1 cellular context compared by ENCODE assay signal in genomic region chr21:45475004-45475685, GRCh38.
TF ChIP-seq lines count a peak whose summit lies in the region.

No MANE protein-coding gene starts in this region.

TF ChIP-seq in H1, 55 proteins besides CTCF, POLR2A, EP300 and RAD21 (continued from another document):
- TF ChIP-seq, protein P1, sequence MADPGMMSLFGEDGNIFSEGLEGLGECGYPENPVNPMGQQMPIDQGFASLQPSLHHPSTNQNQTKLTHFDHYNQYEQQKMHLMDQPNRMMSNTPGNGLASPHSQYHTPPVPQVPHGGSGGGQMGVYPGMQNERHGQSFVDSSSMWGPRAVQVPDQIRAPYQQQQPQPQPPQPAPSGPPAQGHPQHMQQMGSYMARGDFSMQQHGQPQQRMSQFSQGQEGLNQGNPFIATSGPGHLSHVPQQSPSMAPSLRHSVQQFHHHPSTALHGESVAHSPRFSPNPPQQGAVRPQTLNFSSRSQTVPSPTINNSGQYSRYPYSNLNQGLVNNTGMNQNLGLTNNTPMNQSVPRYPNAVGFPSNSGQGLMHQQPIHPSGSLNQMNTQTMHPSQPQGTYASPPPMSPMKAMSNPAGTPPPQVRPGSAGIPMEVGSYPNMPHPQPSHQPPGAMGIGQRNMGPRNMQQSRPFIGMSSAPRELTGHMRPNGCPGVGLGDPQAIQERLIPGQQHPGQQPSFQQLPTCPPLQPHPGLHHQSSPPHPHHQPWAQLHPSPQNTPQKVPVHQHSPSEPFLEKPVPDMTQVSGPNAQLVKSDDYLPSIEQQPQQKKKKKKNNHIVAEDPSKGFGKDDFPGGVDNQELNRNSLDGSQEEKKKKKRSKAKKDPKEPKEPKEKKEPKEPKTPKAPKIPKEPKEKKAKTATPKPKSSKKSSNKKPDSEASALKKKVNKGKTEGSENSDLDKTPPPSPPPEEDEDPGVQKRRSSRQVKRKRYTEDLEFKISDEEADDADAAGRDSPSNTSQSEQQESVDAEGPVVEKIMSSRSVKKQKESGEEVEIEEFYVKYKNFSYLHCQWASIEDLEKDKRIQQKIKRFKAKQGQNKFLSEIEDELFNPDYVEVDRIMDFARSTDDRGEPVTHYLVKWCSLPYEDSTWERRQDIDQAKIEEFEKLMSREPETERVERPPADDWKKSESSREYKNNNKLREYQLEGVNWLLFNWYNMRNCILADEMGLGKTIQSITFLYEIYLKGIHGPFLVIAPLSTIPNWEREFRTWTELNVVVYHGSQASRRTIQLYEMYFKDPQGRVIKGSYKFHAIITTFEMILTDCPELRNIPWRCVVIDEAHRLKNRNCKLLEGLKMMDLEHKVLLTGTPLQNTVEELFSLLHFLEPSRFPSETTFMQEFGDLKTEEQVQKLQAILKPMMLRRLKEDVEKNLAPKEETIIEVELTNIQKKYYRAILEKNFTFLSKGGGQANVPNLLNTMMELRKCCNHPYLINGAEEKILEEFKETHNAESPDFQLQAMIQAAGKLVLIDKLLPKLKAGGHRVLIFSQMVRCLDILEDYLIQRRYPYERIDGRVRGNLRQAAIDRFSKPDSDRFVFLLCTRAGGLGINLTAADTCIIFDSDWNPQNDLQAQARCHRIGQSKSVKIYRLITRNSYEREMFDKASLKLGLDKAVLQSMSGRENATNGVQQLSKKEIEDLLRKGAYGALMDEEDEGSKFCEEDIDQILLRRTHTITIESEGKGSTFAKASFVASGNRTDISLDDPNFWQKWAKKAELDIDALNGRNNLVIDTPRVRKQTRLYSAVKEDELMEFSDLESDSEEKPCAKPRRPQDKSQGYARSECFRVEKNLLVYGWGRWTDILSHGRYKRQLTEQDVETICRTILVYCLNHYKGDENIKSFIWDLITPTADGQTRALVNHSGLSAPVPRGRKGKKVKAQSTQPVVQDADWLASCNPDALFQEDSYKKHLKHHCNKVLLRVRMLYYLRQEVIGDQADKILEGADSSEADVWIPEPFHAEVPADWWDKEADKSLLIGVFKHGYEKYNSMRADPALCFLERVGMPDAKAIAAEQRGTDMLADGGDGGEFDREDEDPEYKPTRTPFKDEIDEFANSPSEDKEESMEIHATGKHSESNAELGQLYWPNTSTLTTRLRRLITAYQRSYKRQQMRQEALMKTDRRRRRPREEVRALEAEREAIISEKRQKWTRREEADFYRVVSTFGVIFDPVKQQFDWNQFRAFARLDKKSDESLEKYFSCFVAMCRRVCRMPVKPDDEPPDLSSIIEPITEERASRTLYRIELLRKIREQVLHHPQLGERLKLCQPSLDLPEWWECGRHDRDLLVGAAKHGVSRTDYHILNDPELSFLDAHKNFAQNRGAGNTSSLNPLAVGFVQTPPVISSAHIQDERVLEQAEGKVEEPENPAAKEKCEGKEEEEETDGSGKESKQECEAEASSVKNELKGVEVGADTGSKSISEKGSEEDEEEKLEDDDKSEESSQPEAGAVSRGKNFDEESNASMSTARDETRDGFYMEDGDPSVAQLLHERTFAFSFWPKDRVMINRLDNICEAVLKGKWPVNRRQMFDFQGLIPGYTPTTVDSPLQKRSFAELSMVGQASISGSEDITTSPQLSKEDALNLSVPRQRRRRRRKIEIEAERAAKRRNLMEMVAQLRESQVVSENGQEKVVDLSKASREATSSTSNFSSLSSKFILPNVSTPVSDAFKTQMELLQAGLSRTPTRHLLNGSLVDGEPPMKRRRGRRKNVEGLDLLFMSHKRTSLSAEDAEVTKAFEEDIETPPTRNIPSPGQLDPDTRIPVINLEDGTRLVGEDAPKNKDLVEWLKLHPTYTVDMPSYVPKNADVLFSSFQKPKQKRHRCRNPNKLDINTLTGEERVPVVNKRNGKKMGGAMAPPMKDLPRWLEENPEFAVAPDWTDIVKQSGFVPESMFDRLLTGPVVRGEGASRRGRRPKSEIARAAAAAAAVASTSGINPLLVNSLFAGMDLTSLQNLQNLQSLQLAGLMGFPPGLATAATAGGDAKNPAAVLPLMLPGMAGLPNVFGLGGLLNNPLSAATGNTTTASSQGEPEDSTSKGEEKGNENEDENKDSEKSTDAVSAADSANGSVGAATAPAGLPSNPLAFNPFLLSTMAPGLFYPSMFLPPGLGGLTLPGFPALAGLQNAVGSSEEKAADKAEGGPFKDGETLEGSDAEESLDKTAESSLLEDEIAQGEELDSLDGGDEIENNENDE (IDR thresholded peaks at IDR 0.05; ENCODE audit: insufficient replicate concordance, low read length): no peak
- TF ChIP-seq EZH2 (IDR thresholded peaks at IDR 0.05; ENCODE audit: low read depth, low read length, severe bottlenecking): no peak
- TF ChIP-seq, protein P2, sequence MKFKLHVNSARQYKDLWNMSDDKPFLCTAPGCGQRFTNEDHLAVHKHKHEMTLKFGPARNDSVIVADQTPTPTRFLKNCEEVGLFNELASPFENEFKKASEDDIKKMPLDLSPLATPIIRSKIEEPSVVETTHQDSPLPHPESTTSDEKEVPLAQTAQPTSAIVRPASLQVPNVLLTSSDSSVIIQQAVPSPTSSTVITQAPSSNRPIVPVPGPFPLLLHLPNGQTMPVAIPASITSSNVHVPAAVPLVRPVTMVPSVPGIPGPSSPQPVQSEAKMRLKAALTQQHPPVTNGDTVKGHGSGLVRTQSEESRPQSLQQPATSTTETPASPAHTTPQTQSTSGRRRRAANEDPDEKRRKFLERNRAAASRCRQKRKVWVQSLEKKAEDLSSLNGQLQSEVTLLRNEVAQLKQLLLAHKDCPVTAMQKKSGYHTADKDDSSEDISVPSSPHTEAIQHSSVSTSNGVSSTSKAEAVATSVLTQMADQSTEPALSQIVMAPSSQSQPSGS (IDR thresholded peaks at IDR 0.05; ENCODE audit: low read length): no peak
- no peak for TF ChIP-seq SUZ12 (IDR thresholded peaks at IDR 0.05; ENCODE audit: low read length)
- TF ChIP-seq GTF2F1 (IDR thresholded peaks at IDR 0.05; ENCODE audit: borderline replicate concordance, low read depth, low read length): no peak
- TF ChIP-seq ASH2L (IDR thresholded peaks at IDR 0.05; ENCODE audit: low read length): no peak
- TF ChIP-seq MAX (IDR thresholded peaks at IDR 0.05): no peak
- no peak for TF ChIP-seq CHD2 (IDR thresholded peaks at IDR 0.05; ENCODE audit: low read length)
- no peak for TF ChIP-seq JUND (IDR thresholded peaks at IDR 0.05; ENCODE audit: low read length)
- no peak for TF ChIP-seq TAF1 (IDR thresholded peaks at IDR 0.05; ENCODE audit: low read depth, low read length)
TF ChIP-seq in H1: peak in this region for 0.
